8 cellular contexts compared by ENCODE assay signal in genomic region chr11:96306933-96307747, GRCh38. TPM values are rescaled to one million over a fixed set of nuclear protein-coding genes. Genes with fewer than 3 reads are reported as not detected.
A peak's percentile ranks its signal among the peaks of the same experiment; 100 is the strongest.
DNase-seq lines count a peak whose midpoint lies in the region; ATAC-seq and TF ChIP-seq lines count a peak whose summit lies in the region.

No MANE protein-coding gene starts in this region.

- no peak for TF ChIP-seq EP300 in stomach (IDR thresholded peaks at IDR 0.05)

- H3K36me3 ChIP-seq in Peyer's patch: no peaks in the 10 kb centered on the region
- no peaks in the 10 kb centered on the region for H3K36me3 ChIP-seq in liver (ENCODE audit: control insufficient read depth in 4 of 4, insufficient read depth in 3 of 4, low read depth in 1 of 4, low read length in 3 of 4)
- H3K36me3 ChIP-seq in stomach: no peaks in the 10 kb centered on the region
- H3K36me3 ChIP-seq in WERI-Rb-1: no peaks in the 10 kb centered on the region; the same call in 1 of the 2 replicates

- ATAC-seq in HG03095 (IDR thresholded peaks at IDR 0.05; ENCODE audit: unreplicated experiment): no peak

- H3K4me3 ChIP-seq in Peyer's patch (peak overlapping the region in 2 of 4 donors; percentile 28 to 30), liver (ENCODE audit: low read depth in 1 of 3, low read length in 3 of 3) (no peak overlapping the region), stomach (peak overlapping the region; percentile 18 to 33 (median 25)), WERI-Rb-1 (ENCODE audit: low read depth, low read length) (no peak overlapping the region)

- H3K4me1 ChIP-seq in Peyer's patch (peaks cover 0 to 42% (median 0%) of the 10 kb centered on the region in 4 donors), liver (ENCODE audit: control insufficient read depth in 4 of 4, insufficient read depth in 4 of 4, low read length in 3 of 4) (peaks cover 0 to 4% (median 2%) of the 10 kb centered on the region in 4 donors), stomach (peaks cover 51 to 91% (median 71%) of the 10 kb centered on the region in 4 donors)

- intact Hi-C loops in stomach (cut with DNase I; ENCODE audit: low total_unique reads): no loop called here

- no peak for TF ChIP-seq POLR2A in Peyer's patch (IDR thresholded peaks at IDR 0.05)
- no peak for TF ChIP-seq POLR2A in stomach (IDR thresholded peaks at IDR 0.05)

- H3K4me1 Mint-ChIP-seq in activated naive CD4-positive, alpha-beta T cell treated with anti-CD3 and anti-CD28 coated beads, Interleukin-2, amount 10 ng/mL, durations not matched to agents 7 days and 5 days: peaks cover 46% of the 10 kb centered on the region

- no peaks in the 10 kb centered on the region for H3K9me3 Mint-ChIP-seq in activated naive CD4-positive, alpha-beta T cell treated with anti-CD3 and anti-CD28 coated beads, Interleukin-2, amount 10 ng/mL, durations not matched to agents 7 days and 5 days

- no peak for DNase-seq in activated naive CD4-positive, alpha-beta T cell treated with anti-CD3 and anti-CD28 coated beads, Interleukin-2, amount 10 ng/mL, durations not matched to agents 7 days and 5 days
- DNase-seq in activated naive CD4-positive, alpha-beta T cell treated with Interleukin-2 at 50 U/mL for 16 hours: no peak
- DNase-seq in Peyer's patch (peak in 2 of 3 donors; percentile 35 to 90), dermis blood vessel endothelial cell (peak; percentile 100), stomach (peak; percentile 90), WERI-Rb-1 (no peak)

- peak in 1 of 6 experiments; percentile 11 for TF ChIP-seq CTCF in Peyer's patch (IDR thresholded peaks at IDR 0.05)
- no peak for TF ChIP-seq CTCF in liver (IDR thresholded peaks at IDR 0.05; ENCODE audit: low read depth, low read length, missing input control)
- TF ChIP-seq CTCF in stomach (IDR thresholded peaks at IDR 0.05): no peak
- TF ChIP-seq CTCF in WERI-Rb-1 (IDR thresholded peaks at IDR 0.05; ENCODE audit: low read depth, low read length): no peak

- H3K9me3 ChIP-seq in Peyer's patch: no peaks in the 10 kb centered on the region
- no peaks in the 10 kb centered on the region for H3K9me3 ChIP-seq in liver (ENCODE audit: control insufficient read depth in 4 of 4, low read length in 3 of 4)
- no peaks in the 10 kb centered on the region for H3K9me3 ChIP-seq in stomach
- no peaks in the 10 kb centered on the region for H3K9me3 ChIP-seq in WERI-Rb-1 (ENCODE audit: severe bottlenecking)

- H3K27ac ChIP-seq in Peyer's patch (peak overlapping the region; percentile 13 to 82 (median 68)), liver (ENCODE audit: low read depth in 1 of 2, low read length in 2 of 2) (peak overlapping the region; percentile 68 to 79), stomach (peak overlapping the region; percentile 82 to 92 (median 87)), WERI-Rb-1 (no peak overlapping the region)

- peak overlapping the region in 1 of 2 donors; percentile 34 for H3K9ac ChIP-seq in liver (ENCODE audit: low read depth in 1 of 2, low read length in 2 of 2)

- no peaks in the 10 kb centered on the region for H3K27me3 Mint-ChIP-seq in activated naive CD4-positive, alpha-beta T cell treated with anti-CD3 and anti-CD28 coated beads, Interleukin-2, amount 10 ng/mL, durations not matched to agents 7 days and 5 days

- CTCF ChIA-PET in activated naive CD4-positive, alpha-beta T cell treated with anti-CD3 and anti-CD28 coated beads, Interleukin-2, amount 10 ng/mL, durations not matched to agents 7 days and 5 days (lab: Charles Lee): interaction anchor here (0.9 to 2.6 kb wide), 5 partner anchors 17 to 36 kb away, joined by 3 to 8 read pairs (median 6); partner anchors contain the start of gene MAML2

- WGBS in liver: 27% methylated on average over 10 of the region's 10 CpGs
- WGBS in stomach, 5 donors: 10 to 16% (median 12%) methylated on average over 10 of the region's 10 CpGs

- peak overlapping the region; percentile 49 for H3K4me3 Mint-ChIP-seq in activated naive CD4-positive, alpha-beta T cell treated with anti-CD3 and anti-CD28 coated beads, Interleukin-2, amount 10 ng/mL, durations not matched to agents 7 days and 5 days

- H3K27ac Mint-ChIP-seq in activated naive CD4-positive, alpha-beta T cell treated with anti-CD3 and anti-CD28 coated beads, Interleukin-2, amount 10 ng/mL, durations not matched to agents 7 days and 5 days: peak overlapping the region; percentile 6

- H3K27me3 ChIP-seq in Peyer's patch: no peaks in the 10 kb centered on the region
- H3K27me3 ChIP-seq in liver (ENCODE audit: control insufficient read depth in 4 of 4, insufficient read depth in 4 of 4, low read length in 3 of 4): no peaks in the 10 kb centered on the region
- no peaks in the 10 kb centered on the region for H3K27me3 ChIP-seq in stomach
- no peaks in the 10 kb centered on the region for H3K27me3 ChIP-seq in WERI-Rb-1 (ENCODE audit: insufficient read depth, low read depth, severe bottlenecking)

- H3K36me3 Mint-ChIP-seq in activated naive CD4-positive, alpha-beta T cell treated with anti-CD3 and anti-CD28 coated beads, Interleukin-2, amount 10 ng/mL, durations not matched to agents 7 days and 5 days: peaks cover 31% of the 10 kb centered on the region

- peak; percentile 7 to 35 for TF ChIP-seq RAD21 in liver (IDR thresholded peaks at IDR 0.05)

TF ChIP-seq in liver, 16 proteins besides CTCF, POLR2A, EP300 and RAD21:
- TF ChIP-seq SP1 (IDR thresholded peaks at IDR 0.05): no peak
- no peak for TF ChIP-seq RXRA (IDR thresholded peaks at IDR 0.05)
- no peak for TF ChIP-seq GABPA (IDR thresholded peaks at IDR 0.05 in 1 of 2, conservative IDR thresholded peaks at IDR 0.05 in 1 of 2)
- TF ChIP-seq JUND (IDR thresholded peaks at IDR 0.05): no peak
- TF ChIP-seq NR2F2 (IDR thresholded peaks at IDR 0.05): peak; percentile 38
- no peak for TF ChIP-seq FOXA1 (IDR thresholded peaks at IDR 0.05)
- TF ChIP-seq YY1 (IDR thresholded peaks at IDR 0.05): no peak
- TF ChIP-seq FOXA2 (IDR thresholded peaks at IDR 0.05): no peak

RNA-seq across cellular contexts. Expression of gene MAML2, which starts 35.9 kb away (rescaled TPM):
- 10 to 100 TPM in 3 of 4 donors, 1 to 10 TPM in 1; 8.4 to 60.2 (median 22.7) TPM for total RNA-seq in Peyer's patch
- 6.3 and 8.7 TPM in 2 replicates for total RNA-seq in dermis blood vessel endothelial cell
- total RNA-seq in liver: 1 to 10 TPM; 2.1 TPM
- under 1 TPM; 0.56 to 0.69 TPM for polyA plus RNA-seq in liver
- 10 to 100 TPM in 4 of 5 donors, 1 to 10 TPM in 1; 7.8 to 22.8 (median 17.4) TPM for total RNA-seq in stomach
- 1 to 10 TPM; 1.3 to 3.4 (median 3.0) TPM for polyA plus RNA-seq in stomach

Comparison
In these comparisons a context has a peak if more than half of its experiments do, and no peak if none do; other contexts are left out.
1. DNase-seq: peak in Peyer's patch (2 of 3), dermis blood vessel endothelial cell (single experiment) and stomach (single experiment); none in activated naive CD4-positive, alpha-beta T cell treated with anti-CD3 and anti-CD28 coated beads, Interleukin-2, amount 10 ng/mL, durations not matched to agents 7 days and 5 days (single experiment), activated naive CD4-positive, alpha-beta T cell treated with Interleukin-2 at 50 U/mL for 16 hours (single experiment) and WERI-Rb-1 (single experiment).
2. H3K4me3 ChIP-seq: peak in stomach (4 of 4); none in liver (0 of 3) and WERI-Rb-1 (single experiment).